ENCODE assay signal across 32 cellular contexts in the genomic region with DNA sequence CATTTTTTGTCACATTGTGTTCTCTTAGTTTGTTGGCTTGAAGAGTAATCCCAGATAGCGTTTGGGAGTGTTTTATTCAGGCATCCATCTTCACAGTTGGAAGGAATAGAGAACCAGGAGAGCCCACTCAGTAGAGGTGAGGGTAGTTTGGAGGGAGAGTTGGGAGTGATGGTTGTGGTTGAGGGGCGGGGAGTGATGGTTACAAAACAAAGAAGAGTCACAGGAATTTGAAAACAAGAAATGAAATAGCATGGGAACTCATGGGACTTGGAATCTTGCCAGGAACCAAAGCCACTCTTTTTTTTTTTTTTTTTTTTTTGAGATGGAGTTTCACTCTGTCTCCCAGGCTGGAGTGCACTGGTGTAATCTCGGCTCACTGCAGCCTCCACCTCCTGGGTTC. TPM values are rescaled to one million over a fixed set of nuclear protein-coding genes. Genes with fewer than 3 reads are reported as not detected.
DNase-seq lines count a peak whose midpoint lies in the region; ATAC-seq, FAIRE-seq and TF ChIP-seq lines count a peak whose summit lies in the region.
"Had no signal": no experiment of that assay in that cellular context is flagged by ENCODE, and none has a peak within 500 bp of the region (broad histone marks: within the 10 kb centered on the region; RNA-seq: fewer than 3 reads in every experiment).

No MANE protein-coding gene starts in this region.

- H3K9me3 Mint-ChIP-seq in MCF 10A (ENCODE audit: unreplicated experiment), result no peaks in the 10 kb centered on the region
- peaks cover 2% of the 10 kb centered on the region for H3K9me3 Mint-ChIP-seq in astrocyte (ENCODE audit: unreplicated experiment)
- H3K9me3 Mint-ChIP-seq: activated T-cell treated with anti-CD3 and anti-CD28 coated beads, Interleukin-2, amount 50 U/mL, for 4 hours; naive thymus-derived CD4-positive, alpha-beta T cell; T-helper 1 cell treated with Interleukin-12 subunit alpha and Interleukin-12 subunit beta and Interleukin-4 antibody, amounts not matched to agents 30 μg/mL and 1 μg/mL, for 36 hours; type B pancreatic cell had no signal

- H3K4me1 Mint-ChIP-seq in MCF 10A (ENCODE audit: insufficient read depth, unreplicated experiment), result peaks cover 6% of the 10 kb centered on the region
- peaks cover 16% of the 10 kb centered on the region for H3K4me1 Mint-ChIP-seq in astrocyte (ENCODE audit: low read depth, unreplicated experiment)
- H3K4me1 Mint-ChIP-seq: naive thymus-derived CD4-positive, alpha-beta T cell had no signal

- H3K4me2 ChIP-seq in mammary epithelial cell (ENCODE audit: insufficient read depth, low read depth, low read length) (no peak overlapping the region), astrocyte (ENCODE audit: low read length) (no peak overlapping the region)
- H3K4me2 ChIP-seq: BLaER1, hepatocyte, smooth muscle cell had no signal

- no peak for FAIRE-seq in astrocyte (lab: Jason Lieb, UNC)
- FAIRE-seq: A204.1, endothelial cell of umbilical vein, GM12891, RCC 7860 had no signal

- no peak overlapping the region for H3K27ac ChIP-seq in mammary epithelial cell (ENCODE audit: insufficient read depth, low read depth, low read length)
- H3K27ac ChIP-seq in astrocyte (ENCODE audit: low read depth, low read length), result no peak overlapping the region
- peak overlapping the region in 1 of 4 donors; percentile 21 for H3K27ac ChIP-seq in gastroesophageal sphincter
- no peak overlapping the region for H3K27ac ChIP-seq in ascending aorta
- H3K27ac ChIP-seq: BLaER1, dorsolateral prefrontal cortex, hepatocyte, HL-60, SK-N-MC had no signal

- H3K4me3 ChIP-seq in mammary epithelial cell (replicated peaks in 1 of 3; ENCODE audit: insufficient read depth in 1 of 3, low read depth in 2 of 3, low read length in 3 of 3), result no peak overlapping the region
- no peak overlapping the region for H3K4me3 ChIP-seq in astrocyte (ENCODE audit: insufficient read depth, low read depth, low read length)
- no peak overlapping the region for H3K4me3 ChIP-seq in gastroesophageal sphincter
- no peak overlapping the region for H3K4me3 ChIP-seq in MG63
- no peak overlapping the region for H3K4me3 ChIP-seq in ascending aorta
- H3K4me3 ChIP-seq: BLaER1, dorsolateral prefrontal cortex, hepatocyte, SK-N-MC, smooth muscle cell had no signal

- dilution Hi-C loops in mammary epithelial cell (cut with HindIII; ENCODE audit: low sequenced_read_pairs), result no loop called here

- H3K9me3 ChIP-seq in mammary epithelial cell (replicated peaks; ENCODE audit: insufficient read depth, low read length) (no peaks in the 10 kb centered on the region), astrocyte (ENCODE audit: insufficient read depth, low read depth, low read length) (no peaks in the 10 kb centered on the region), gastroesophageal sphincter (no peaks in the 10 kb centered on the region), MG63 (no peaks in the 10 kb centered on the region), ascending aorta (no peaks in the 10 kb centered on the region)
- H3K9me3 ChIP-seq: BLaER1 had no signal

- no peak for TF ChIP-seq POLR2A in gastroesophageal sphincter (IDR thresholded peaks at IDR 0.05)

- DNase-seq in MCF 10A (ENCODE audit: unreplicated experiment) (peak; percentile 42), mammary epithelial cell (no peak), astrocyte (ENCODE audit: low read depth) (no peak), MG63 (no peak), ascending aorta (ENCODE audit: low spot score in 2 of 2) (no peak), activated gamma-delta T cell treated with Interleukin-2 at 50 U/mL for 16 hours (no peak)
- DNase-seq: activated CD4-positive, alpha-beta T cell treated with anti-CD3 and anti-CD28 coated beads for 48 hours; activated naive CD4-positive, alpha-beta T cell treated with Interleukin-2 at 50 U/mL for 16 hours; activated T-cell treated with anti-CD3 and anti-CD28 coated beads, Interleukin-2, amount 50 U/mL, for 4 hours; amygdala; central memory CD4-positive, alpha-beta T cell; DMS79; dorsolateral prefrontal cortex; H7; naive thymus-derived CD4-positive, alpha-beta T cell; NCI-H1417 treated with DMSO at 0.1 percent for 48 hours; NCI-H510A treated with DMSO at 0.1 percent for 48 hours; nucleus accumbens; stimulated activated CD4-positive, alpha-beta T cell treated with anti-CD3 and anti-CD28 coated beads, Interleukin-2, amount 100 ng/mL, for 24 hours had no signal

- TF ChIP-seq CTCF in MCF 10A (IDR thresholded peaks at IDR 0.05; ENCODE audit: unreplicated experiment) (no peak), mammary epithelial cell (conservative IDR thresholded peaks at IDR 0.05 in 1 of 2, IDR thresholded peaks at IDR 0.05 in 1 of 2; ENCODE audit: extremely low read depth in 1 of 2, insufficient read depth in 1 of 2, low read depth in 1 of 2, low read length in 2 of 2) (no peak), astrocyte (IDR thresholded peaks at IDR 0.05; ENCODE audit: insufficient read depth, low read depth, low read length) (no peak), gastroesophageal sphincter (IDR thresholded peaks at IDR 0.05) (no peak), ascending aorta (IDR thresholded peaks at IDR 0.05) (no peak)

- no peak overlapping the region for H2AFZ ChIP-seq in mammary epithelial cell (ENCODE audit: low read depth, low read length)
- H2AFZ ChIP-seq in astrocyte (ENCODE audit: low read depth, low read length), result no peak overlapping the region
- H2AFZ ChIP-seq: hepatocyte had no signal

- BruUV-seq in MCF 10A (replicated peaks; lab: Mats Ljungman, UMichigan) (no TSS peak), mammary epithelial cell (replicated peaks; lab: Mats Ljungman, UMichigan) (no TSS peak)

- H3K4me3 Mint-ChIP-seq in MCF 10A (ENCODE audit: unreplicated experiment) (no peak overlapping the region), astrocyte (ENCODE audit: unreplicated experiment) (no peak overlapping the region)
- H3K4me3 Mint-ChIP-seq: activated T-cell treated with anti-CD3 and anti-CD28 coated beads, Interleukin-2, amount 50 U/mL, for 4 hours; naive thymus-derived CD4-positive, alpha-beta T cell; T-helper 1 cell treated with Interleukin-12 subunit alpha and Interleukin-12 subunit beta and Interleukin-4 antibody, amounts not matched to agents 30 μg/mL and 1 μg/mL, for 36 hours; type B pancreatic cell had no signal

- H3K36me3 Mint-ChIP-seq in MCF 10A (ENCODE audit: insufficient read depth, unreplicated experiment) (no peaks in the 10 kb centered on the region), astrocyte (ENCODE audit: low read depth, unreplicated experiment) (peaks cover 2% of the 10 kb centered on the region)
- H3K36me3 Mint-ChIP-seq: naive thymus-derived CD4-positive, alpha-beta T cell; type B pancreatic cell had no signal

- 62% methylated on average over 3 of the region's 3 CpGs for WGBS in mammary epithelial cell (ENCODE audit: low coverage, missing lambda C conversion rate)
- 59 to 84% methylated on average over 2 to 3 of the region's 3 CpGs for WGBS in gastroesophageal sphincter (ENCODE audit: low coverage in 1 of 2), 2 donors

- H3K79me2 ChIP-seq in mammary epithelial cell (ENCODE audit: insufficient read depth, low read length) (no peaks in the 10 kb centered on the region), astrocyte (ENCODE audit: insufficient read depth, low read length) (no peaks in the 10 kb centered on the region)
- H3K79me2 ChIP-seq: hepatocyte had no signal

- H3K4me1 ChIP-seq in mammary epithelial cell (ENCODE audit: insufficient read depth, low read length), result peaks cover 6% of the 10 kb centered on the region
- no peaks in the 10 kb centered on the region for H3K4me1 ChIP-seq in astrocyte (ENCODE audit: insufficient read depth, low read length)
- no peaks in the 10 kb centered on the region for H3K4me1 ChIP-seq in gastroesophageal sphincter
- H3K4me1 ChIP-seq in ascending aorta, result no peaks in the 10 kb centered on the region
- H3K4me1 ChIP-seq: BLaER1 had no signal

- H3K27me3 Mint-ChIP-seq in MCF 10A (ENCODE audit: insufficient read depth, unreplicated experiment) (no peaks in the 10 kb centered on the region), astrocyte (ENCODE audit: low read depth, unreplicated experiment) (no peaks in the 10 kb centered on the region)

- intact Hi-C loops in MCF 10A (cut with micrococcal nuclease) (no loop called here), mammary epithelial cell (cut with micrococcal nuclease) (no loop called here), ascending aorta (cut with DNase I) (no loop called here)

- H4K20me1 ChIP-seq in mammary epithelial cell (ENCODE audit: insufficient read depth, low read length) (no peaks in the 10 kb centered on the region), astrocyte (ENCODE audit: insufficient read depth, low read length) (no peaks in the 10 kb centered on the region)
- H4K20me1 ChIP-seq: BLaER1 had no signal

- ATAC-seq in gastroesophageal sphincter, result peak; percentile 59
- ATAC-seq in GM19035 (IDR thresholded peaks at IDR 0.05; ENCODE audit: unreplicated experiment), result no peak
- ATAC-seq: activated T-cell treated with anti-CD3 and anti-CD28 coated beads, Interleukin-2, amount 50 U/mL, for 4 hours; naive thymus-derived CD4-positive, alpha-beta T cell had no signal

- CTCF ChIA-PET in MCF 10A (lab: Yijun Ruan, JAX) (interaction anchor here (0.6 to 5.2 kb wide), 2 partner anchors 10 to 434 kb away, joined by 4 to 26 read pairs; no protein-coding TSS in a partner anchor), mammary epithelial cell (lab: Charles Lee; ENCODE audit: low non-redundant PET) (no interaction called here)

- POLR2A ChIA-PET in MCF 10A (lab: Yijun Ruan, JAX), result no interaction called here

- H3K36me3 ChIP-seq in mammary epithelial cell (ENCODE audit: insufficient read depth, low read length), result no peaks in the 10 kb centered on the region
- H3K36me3 ChIP-seq in astrocyte (ENCODE audit: insufficient read depth, low read length), result no peaks in the 10 kb centered on the region
- H3K36me3 ChIP-seq in gastroesophageal sphincter, result no peaks in the 10 kb centered on the region
- H3K36me3 ChIP-seq in MG63, result no peaks in the 10 kb centered on the region
- H3K36me3 ChIP-seq in ascending aorta, result no peaks in the 10 kb centered on the region
- H3K36me3 ChIP-seq: BLaER1 had no signal

- in situ Hi-C loops in mammary epithelial cell (cut with MboI; ENCODE audit: low sequenced_read_pairs in 2 of 2), result loop anchor here (10.0 to 25.0 kb wide), 5 partner anchors 270 to 595 kb away; a partner anchor contains a TSS

- no peak overlapping the region for H3K9ac ChIP-seq in mammary epithelial cell (ENCODE audit: insufficient read depth, low read length)
- no peak overlapping the region for H3K9ac ChIP-seq in astrocyte (ENCODE audit: low read length)
- H3K9ac ChIP-seq: BLaER1 had no signal

- TF ChIP-seq EP300 in gastroesophageal sphincter (IDR thresholded peaks at IDR 0.05), result no peak

- H3K27me3 ChIP-seq in mammary epithelial cell (ENCODE audit: insufficient read depth, low read length) (no peaks in the 10 kb centered on the region), astrocyte (ENCODE audit: insufficient read depth, low read length) (no peaks in the 10 kb centered on the region), gastroesophageal sphincter (no peaks in the 10 kb centered on the region), MG63 (no peaks in the 10 kb centered on the region), ascending aorta (no peaks in the 10 kb centered on the region)
- H3K27me3 ChIP-seq: BLaER1, dorsolateral prefrontal cortex, hepatocyte had no signal

- H3K27ac Mint-ChIP-seq in MCF 10A (ENCODE audit: low read depth, unreplicated experiment) (no peak overlapping the region), astrocyte (ENCODE audit: unreplicated experiment) (peak overlapping the region; percentile 97)
- H3K27ac Mint-ChIP-seq: naive thymus-derived CD4-positive, alpha-beta T cell; T-helper 1 cell treated with Interleukin-12 subunit alpha and Interleukin-12 subunit beta and Interleukin-4 antibody, amounts not matched to agents 30 μg/mL and 1 μg/mL, for 36 hours; type B pancreatic cell had no signal

RNA-seq across cellular contexts. Expression of a gene that starts 36.3 kb away (rescaled TPM):
- total RNA-seq in MCF 10A (2022) (54.0 and 81.1 TPM in 2 replicates), mammary epithelial cell (100 to 1,000 TPM in 1 of 2 donors, 10 to 100 TPM in 1; 46.2 to 128 TPM), astrocyte (41.4 and 45.8 TPM in 2 replicates), gastroesophageal sphincter (100 to 1,000 TPM in 1 of 4 donors, 10 to 100 TPM in 3; 76.2 to 155 (median 80.9) TPM), ascending aorta (150 TPM)
- polyA plus RNA-seq in mammary epithelial cell, result 60.7 TPM
- polyA minus RNA-seq in mammary epithelial cell, result 10.1 TPM
- 250 and 313 TPM in 2 replicates for total RNA-seq in MG63 (2014; rRNA removed; shearing (Covaris generic); ENCODE audit: low replicate concordance)
